1 cellular context compared by ENCODE assay signal in the genomic region with DNA sequence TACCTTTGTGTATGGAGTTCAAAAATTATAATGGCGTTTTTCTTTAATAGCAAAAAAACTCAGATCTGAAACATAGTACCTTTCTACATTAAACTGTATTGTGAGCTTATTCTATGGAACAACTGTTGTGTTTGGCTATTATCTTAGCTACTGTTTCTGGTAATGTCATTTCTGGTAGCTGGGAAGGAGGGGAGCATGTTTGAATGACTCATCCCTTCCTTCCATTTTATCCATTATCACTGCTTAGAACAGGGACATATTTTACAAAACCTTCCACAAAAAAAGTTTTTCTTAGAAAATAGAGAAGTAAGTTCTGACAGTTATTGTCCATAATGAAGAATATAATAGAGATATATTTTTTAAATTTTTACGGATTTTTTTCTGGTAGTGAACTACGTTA.
TF ChIP-seq lines count a peak whose summit lies in the region.

No MANE protein-coding gene starts in this region.

TF ChIP-seq in IMR-90, 13 proteins besides CTCF, POLR2A, EP300 and RAD21:
- TF ChIP-seq CEBPB (IDR thresholded peaks at IDR 0.05; ENCODE audit: low read depth, low read length) (no peak), MXI1 (IDR thresholded peaks at IDR 0.05; ENCODE audit: borderline replicate concordance, low read depth, low read length) (no peak), NFE2L2 (IDR thresholded peaks at IDR 0.05; ENCODE audit: low read depth, low read length) (no peak), RFX5 (IDR thresholded peaks at IDR 0.05; ENCODE audit: low read depth, low read length) (no peak), FOS (IDR thresholded peaks at IDR 0.05; ENCODE audit: low read depth, low read length) (no peak), MAZ (IDR thresholded peaks at IDR 0.05; ENCODE audit: borderline replicate concordance, low read depth, low read length) (no peak), CHD1 (IDR thresholded peaks at IDR 0.05; ENCODE audit: low read depth, low read length) (no peak), SMC3 (IDR thresholded peaks at IDR 0.05; ENCODE audit: low read depth, low read length) (no peak)
- TF ChIP-seq, protein P1, sequence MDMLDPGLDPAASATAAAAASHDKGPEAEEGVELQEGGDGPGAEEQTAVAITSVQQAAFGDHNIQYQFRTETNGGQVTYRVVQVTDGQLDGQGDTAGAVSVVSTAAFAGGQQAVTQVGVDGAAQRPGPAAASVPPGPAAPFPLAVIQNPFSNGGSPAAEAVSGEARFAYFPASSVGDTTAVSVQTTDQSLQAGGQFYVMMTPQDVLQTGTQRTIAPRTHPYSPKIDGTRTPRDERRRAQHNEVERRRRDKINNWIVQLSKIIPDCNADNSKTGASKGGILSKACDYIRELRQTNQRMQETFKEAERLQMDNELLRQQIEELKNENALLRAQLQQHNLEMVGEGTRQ (IDR thresholded peaks at IDR 0.05; ENCODE audit: low read depth, low read length), result no peak
